In genomic region chr19:38082256-38083118, GRCh38 we compare ENCODE assay signal across 18 cellular contexts.
DNase-seq lines count a peak whose midpoint lies in the region; ATAC-seq and TF ChIP-seq lines count a peak whose summit lies in the region.
"Had no signal": no experiment of that assay in that cellular context is flagged by ENCODE, and none has a peak within 500 bp of the region (broad histone marks: within the 10 kb centered on the region; RNA-seq: fewer than 3 reads in every experiment).

No MANE protein-coding gene starts in this region.

- H3K4me3 Mint-ChIP-seq in neural progenitor cell: no peak overlapping the region
- H3K4me3 Mint-ChIP-seq: CD4-positive, alpha-beta T cell; H9 had no signal

- no peak overlapping the region for H3K9ac ChIP-seq in neural progenitor cell

- H3K4me2 ChIP-seq in osteoblast (ENCODE audit: insufficient read depth, low read length) (no peak overlapping the region), neural progenitor cell (no peak overlapping the region)

- no peaks in the 10 kb centered on the region; the same call in 1 of the 2 replicates for H3K36me3 ChIP-seq in H7 (replicated peaks; ENCODE audit: control insufficient read depth, insufficient read depth, low read length)
- H3K36me3 ChIP-seq in Panc1 (ENCODE audit: control insufficient read depth, insufficient read depth, low read length): no peaks in the 10 kb centered on the region
- peaks cover 30% of the 10 kb centered on the region for H3K36me3 ChIP-seq in osteoblast (ENCODE audit: insufficient read depth, low read length)
- H3K36me3 ChIP-seq in neural progenitor cell: no peaks in the 10 kb centered on the region

- H3K9me3 ChIP-seq in Panc1 (ENCODE audit: control insufficient read depth, insufficient read depth, low read depth, low read length): no peaks in the 10 kb centered on the region
- H3K9me3 ChIP-seq in osteoblast (ENCODE audit: low read depth, low read length): no peaks in the 10 kb centered on the region
- H3K9me3 ChIP-seq in neural progenitor cell (ENCODE audit: low read depth): no peaks in the 10 kb centered on the region

- DNase-seq in GM13976 (ENCODE audit: low spot score) (peak; percentile 25), H7 (peak; percentile 57), Panc1 (ENCODE audit: low read depth, low spot score) (no peak), osteoblast (ENCODE audit: insufficient read length, low spot score, missing footprints) (peak; percentile 71), GM20000 (ENCODE audit: low spot score) (no peak), neural progenitor cell (ENCODE audit: low spot score) (no peak), Ammon's horn (ENCODE audit: low spot score) (no peak), COLO668 (lab: John Stamatoyannopoulos, UW; ENCODE audit: unreplicated experiment) (no peak)
- DNase-seq: ACHN; CD4-positive, alpha-beta T cell; DND-41; EL; GOT3; H9; IMR-90 had no signal

- H3K27me3 Mint-ChIP-seq in neural progenitor cell (ENCODE audit: insufficient read depth, low read depth): peaks cover 2% of the 10 kb centered on the region
- H3K27me3 Mint-ChIP-seq: CD4-positive, alpha-beta T cell had no signal

- no peak overlapping the region for H2AFZ ChIP-seq in osteoblast (ENCODE audit: low read length)
- H2AFZ ChIP-seq in neural progenitor cell (replicated peaks): no peak overlapping the region

- in situ Hi-C loops in GM13976 (cut with MboI; ENCODE audit: low sequenced_read_pairs, unreplicated experiment) (no loop called here), Panc1 (cut with HindIII; ENCODE audit: low pct_unique_long_range_greater_than_20kb, low sequenced_read_pairs) (no loop called here)

- H3K36me3 Mint-ChIP-seq in neural progenitor cell: peaks cover 7% of the 10 kb centered on the region

- H3K79me2 ChIP-seq in osteoblast (ENCODE audit: insufficient read depth, low read length): peaks cover 40% of the 10 kb centered on the region
- H3K79me2 ChIP-seq in neural progenitor cell (ENCODE audit: low read depth): no peaks in the 10 kb centered on the region

- peaks cover 3% of the 10 kb centered on the region for H3K9me3 Mint-ChIP-seq in neural progenitor cell
- H3K9me3 Mint-ChIP-seq: CD4-positive, alpha-beta T cell; H9 had no signal

- no peak overlapping the region for H3K27ac ChIP-seq in Panc1 (ENCODE audit: low read length)
- no peak overlapping the region for H3K27ac ChIP-seq in osteoblast (ENCODE audit: low read depth, low read length)
- H3K27ac ChIP-seq in neural progenitor cell: no peak overlapping the region
- H3K27ac ChIP-seq: C4-2B, HL-60 had no signal

- peaks cover 16% of the 10 kb centered on the region for H4K20me1 ChIP-seq in osteoblast (ENCODE audit: insufficient read depth, low read length)
- no peaks in the 10 kb centered on the region for H4K20me1 ChIP-seq in neural progenitor cell (ENCODE audit: low read depth)

- CTCF ChIA-PET in Panc1 (lab: Charles Lee): no interaction called here

- peaks cover 14% of the 10 kb centered on the region for H3K4me1 ChIP-seq in Panc1 (ENCODE audit: control insufficient read depth, insufficient read depth, low read length)
- H3K4me1 ChIP-seq in osteoblast (ENCODE audit: insufficient read depth, low read length): peaks cover 17% of the 10 kb centered on the region
- no peaks in the 10 kb centered on the region for H3K4me1 ChIP-seq in neural progenitor cell

- H3K27me3 ChIP-seq in H7 (ENCODE audit: control insufficient read depth, insufficient read depth, low read length) (no peaks in the 10 kb centered on the region), Panc1 (ENCODE audit: control insufficient read depth, insufficient read depth, low read length) (no peaks in the 10 kb centered on the region), osteoblast (ENCODE audit: insufficient read depth, low read length) (no peaks in the 10 kb centered on the region), neural progenitor cell (no peaks in the 10 kb centered on the region)

- TF ChIP-seq CTCF in GM13976 (IDR thresholded peaks at IDR 0.05; ENCODE audit: borderline replicate concordance, control extremely low read depth, extremely low read depth, insufficient read depth, missing control alignments) (no peak), Panc1 (IDR thresholded peaks at IDR 0.05) (no peak), osteoblast (IDR thresholded peaks at IDR 0.05; ENCODE audit: extremely low read depth, low read depth, low read length) (no peak), GM20000 (IDR thresholded peaks at IDR 0.05; ENCODE audit: extremely low read depth, missing control alignments) (no peak), neural progenitor cell (IDR thresholded peaks at IDR 0.05) (no peak)

- TSS peak; percentile 47 for BruUV-seq in Panc1 (replicated peaks; lab: Mats Ljungman, UMichigan)

- POLR2A ChIA-PET in Panc1 (lab: Charles Lee): interaction anchor here (0.5 kb wide), 1 partner anchor 28 kb away, joined by 6 read pairs; no protein-coding TSS in a partner anchor

- H3K27ac Mint-ChIP-seq in neural progenitor cell: no peak overlapping the region
- H3K27ac Mint-ChIP-seq: CD4-positive, alpha-beta T cell had no signal

- H3K4me3 ChIP-seq in H7 (ENCODE audit: insufficient read depth, low read depth, low read length) (no peak overlapping the region), Panc1 (ENCODE audit: low read depth in 2 of 2, low read length in 2 of 2) (no peak overlapping the region), osteoblast (ENCODE audit: insufficient read depth, low read length) (no peak overlapping the region), neural progenitor cell (no peak overlapping the region)
- H3K4me3 ChIP-seq: K562 had no signal

- H3F3A ChIP-seq in neural progenitor cell (ENCODE audit: low read depth): no peaks in the 10 kb centered on the region

- no peak for ATAC-seq in Panc1
- ATAC-seq: K562 had no signal

- intact Hi-C loops in Panc1 (cut with micrococcal nuclease; ENCODE audit: unreplicated experiment): no loop called here

- H3K4me1 Mint-ChIP-seq in neural progenitor cell: peaks cover 11% of the 10 kb centered on the region

Comparison
In these comparisons a context has a peak if more than half of its experiments do, and no peak if none do; other contexts are left out.
1. DNase-seq: peak in GM13976 (single experiment), H7 (single experiment) and osteoblast (single experiment); none in Panc1 (single experiment), GM20000 (single experiment), neural progenitor cell (single experiment), Ammon's horn (single experiment) and COLO668 (single experiment).